8 cellular contexts compared by ENCODE assay signal in genomic region chr16:50985733-50986132, GRCh38.
"Had no signal": no experiment of that assay in that cellular context is flagged by ENCODE, and none has a peak within 500 bp of the region (broad histone marks: within the 10 kb centered on the region; RNA-seq: fewer than 3 reads in every experiment).

No MANE protein-coding gene starts in this region.

- H2AFZ ChIP-seq: GM23248 had no signal

- H3K9me3 ChIP-seq: HAP-1 had no signal

- H3K9ac ChIP-seq: GM23248 had no signal

- H3K4me3 ChIP-seq: GM23248, HAP-1 had no signal

- ATAC-seq: HCT116 had no signal

- H3K4me1 ChIP-seq: HAP-1 had no signal

- H3K27ac ChIP-seq: GM23248, HL-60 had no signal

- DNase-seq: GM23248, GOT3, H7, HFFc6, KBM-7 had no signal

- H3K36me3 ChIP-seq: HAP-1 had no signal
